Comparison of ENCODE assay signal across 8 cellular contexts in genomic region chr22:39297490-39298193, GRCh38. TPM values are rescaled to one million over a fixed set of nuclear protein-coding genes. Genes with fewer than 3 reads are reported as not detected.
DNase-seq lines count a peak whose midpoint lies in the region; ATAC-seq and TF ChIP-seq lines count a peak whose summit lies in the region.
"Had no signal": no experiment of that assay in that cellular context is flagged by ENCODE, and none has a peak within 500 bp of the region (broad histone marks: within the 10 kb centered on the region; RNA-seq: fewer than 3 reads in every experiment).

No MANE protein-coding gene starts in this region.

- H2BK15ac ChIP-seq in IMR-90 (ENCODE audit: low read depth, low read length) = no peak overlapping the region

- 51% methylated on average over 10 of the region's 17 CpGs; no CpG with 5 or more reads in 1 of the 2 experiments for WGBS in IMR-90 (ENCODE audit: extremely low coverage in 2 of 2, insufficient read length in 1 of 2), 2 experiments
- 38 to 54% (median 40%) methylated on average over 14 to 17 of the region's 17 CpGs for WGBS in stomach, 5 donors

- no peaks in the 10 kb centered on the region for H4K20me1 ChIP-seq in IMR-90 (ENCODE audit: insufficient read depth, low read length)

- dilution Hi-C loops in IMR-90 (cut with HindIII; ENCODE audit: low sequenced_read_pairs, unreplicated experiment) = no loop called here

- H3K27me3 ChIP-seq in IMR-90 (ENCODE audit: control insufficient read depth, insufficient read depth, low read length) (no peaks in the 10 kb centered on the region), stomach (no peaks in the 10 kb centered on the region)

- no peak overlapping the region for H4K91ac ChIP-seq in IMR-90 (ENCODE audit: insufficient read depth, low read depth, low read length)

- CTCF ChIA-PET in IMR-90 (lab: Yijun Ruan, JAX) = interaction anchor here (0.6 to 0.9 kb wide), 3 partner anchors 122 to 623 kb away, joined by 3 to 4 read pairs (median 3); no protein-coding TSS in a partner anchor

- TF ChIP-seq CTCF in IMR-90 (conservative IDR thresholded peaks at IDR 0.05; ENCODE audit: low read depth, low read length) (no peak), stomach (IDR thresholded peaks at IDR 0.05) (no peak)

- no peak overlapping the region for H3K9ac ChIP-seq in IMR-90 (ENCODE audit: low read depth, low read length)

- 0 out of 2 replicates have a peak, but pooled peaks cover 3% of the 10 kb centered on the region for H3K9me1 ChIP-seq in IMR-90 (ENCODE audit: insufficient read depth, low read length)

- no peak overlapping the region for H2BK20ac ChIP-seq in IMR-90 (ENCODE audit: low read depth, low read length)

- intact Hi-C loops in IMR-90 (cut with micrococcal nuclease) (no loop called here), stomach (cut with DNase I; ENCODE audit: low total_unique reads) (no loop called here)

- H3K4me2 ChIP-seq in IMR-90 (ENCODE audit: low read depth, low read length) = no peak overlapping the region

- no peak overlapping the region for H3K14ac ChIP-seq in IMR-90 (replicated peaks; ENCODE audit: low read depth, low read length)

- H3K36me3 ChIP-seq in IMR-90 (ENCODE audit: control insufficient read depth, insufficient read depth, low read length) = no peaks in the 10 kb centered on the region
- H3K36me3 ChIP-seq in stomach = no peaks in the 10 kb centered on the region

- no peaks in the 10 kb centered on the region for H3K79me1 ChIP-seq in IMR-90 (ENCODE audit: low read depth in 1 of 2, low read length in 2 of 2)

- H4K5ac ChIP-seq in IMR-90 (ENCODE audit: low read depth, low read length) = no peak overlapping the region

- no peak overlapping the region; the same call in 1 of the 2 replicates for H3K18ac ChIP-seq in IMR-90 (ENCODE audit: low read depth, low read length)

- H2AK9ac ChIP-seq in IMR-90 (replicated peaks; ENCODE audit: low read depth, low read length, poor library complexity) = no peak overlapping the region

- H3K23ac ChIP-seq in IMR-90 (ENCODE audit: low read depth, low read length) = no peak overlapping the region

- POLR2A ChIA-PET in IMR-90 (lab: Charles Lee; ENCODE audit: unreplicated experiment) = no interaction called here

- H3K27ac ChIP-seq in IMR-90 (ENCODE audit: insufficient read depth, low read length) (no peak overlapping the region), stomach (peak overlapping the region; percentile 28 to 59 (median 37))

- H3K9me3 ChIP-seq in IMR-90 (ENCODE audit: control insufficient read depth, insufficient read depth, low read length) = no peaks in the 10 kb centered on the region
- H3K9me3 ChIP-seq in stomach = no peaks in the 10 kb centered on the region

- TF ChIP-seq RAD21 in IMR-90 (IDR thresholded peaks at IDR 0.05; ENCODE audit: low read length) = no peak

- H3K4me1 ChIP-seq in IMR-90 (ENCODE audit: control insufficient read depth, insufficient read depth, low read length) (peaks cover 15% of the 10 kb centered on the region), stomach (peaks cover 34 to 63% (median 49%) of the 10 kb centered on the region in 4 donors)

- peak overlapping the region; percentile 45 for H2AFZ ChIP-seq in IMR-90 (replicated peaks; ENCODE audit: low read length, poor library complexity)

- no peak for TF ChIP-seq EP300 in stomach (IDR thresholded peaks at IDR 0.05)

- peak overlapping the region; percentile 41 for H3K4ac ChIP-seq in IMR-90 (ENCODE audit: low read depth, low read length)

- ATAC-seq in IMR-90 (ENCODE audit: low read depth) = peak; percentile 12; the same call in 1 of the 2 replicates
- no peak for ATAC-seq in HG03442 (IDR thresholded peaks at IDR 0.05; ENCODE audit: unreplicated experiment)
- no peak for ATAC-seq in GM21723 (IDR thresholded peaks at IDR 0.05; ENCODE audit: unreplicated experiment)
- no peak for ATAC-seq in GM18520 (IDR thresholded peaks at IDR 0.05; ENCODE audit: unreplicated experiment)

- H2AK5ac ChIP-seq in IMR-90 (ENCODE audit: low read depth, low read length) = peak overlapping the region; percentile 67; the same call in 1 of the 2 replicates

- TF ChIP-seq POLR2A in IMR-90 (IDR thresholded peaks at IDR 0.05; ENCODE audit: low read depth, low read length) (no peak), stomach (IDR thresholded peaks at IDR 0.05) (no peak)

- in situ Hi-C loops in IMR-90 (cut with MboI; ENCODE audit: low sequenced_read_pairs) = no loop called here

- H3K4me3 ChIP-seq in IMR-90 (ENCODE audit: insufficient read depth, low read depth, low read length) (no peak overlapping the region), stomach (no peak overlapping the region)

- H2BK5ac ChIP-seq in IMR-90 (ENCODE audit: low read depth, low read length, poor library complexity, severe bottlenecking) = no peak overlapping the region

- H3K56ac ChIP-seq in IMR-90 (ENCODE audit: extremely low read depth, insufficient read depth, low read length) = no peak overlapping the region

- BruUV-seq in IMR-90 (replicated peaks; lab: Mats Ljungman, UMichigan) = no TSS peak

- no peak for DNase-seq in IMR-90
- DNase-seq in SHP77 (lab: John Stamatoyannopoulos, UW) = peak; percentile 79 to 82
- DNase-seq in islet precursor cell = peak; percentile 79
- peak; percentile 46 for DNase-seq in stomach
- DNase-seq: retina had no signal

- peak overlapping the region in 1 of 2 experiments; percentile 69; a peak in 1 of 4 replicates for H4K8ac ChIP-seq in IMR-90 (ENCODE audit: low read depth in 2 of 2, low read length in 2 of 2)

- H2BK120ac ChIP-seq in IMR-90 (ENCODE audit: low read depth, low read length) = peak overlapping the region; percentile 51

TF ChIP-seq in IMR-90, 13 proteins besides CTCF, POLR2A, EP300 and RAD21:
- TF ChIP-seq FOS (IDR thresholded peaks at IDR 0.05; ENCODE audit: low read depth, low read length) (no peak), USF2 (IDR thresholded peaks at IDR 0.05; ENCODE audit: low read depth, low read length) (no peak), CEBPB (IDR thresholded peaks at IDR 0.05; ENCODE audit: low read depth, low read length) (no peak), ELK1 (IDR thresholded peaks at IDR 0.05; ENCODE audit: borderline replicate concordance, low read depth, low read length) (no peak), RFX5 (IDR thresholded peaks at IDR 0.05; ENCODE audit: low read depth, low read length) (no peak), MXI1 (IDR thresholded peaks at IDR 0.05; ENCODE audit: borderline replicate concordance, low read depth, low read length) (no peak)
TF ChIP-seq in IMR-90: peak in this region for 0.

RNA-seq across cellular contexts. Expression of gene RPL3, which starts 21.8 kb away (rescaled TPM):
- total RNA-seq in IMR-90 (2012; rRNA removed) (2,871 and 3,750 TPM in 2 replicates), stomach (1,000 to 10,000 TPM in 4 of 5 donors, 100 to 1,000 TPM in 1; 940 to 2,730 (median 1,959) TPM)
- polyA plus RNA-seq in IMR-90 (2012; rRNA removed) (3,097 and 3,312 TPM in 2 replicates), stomach (1,000 to 10,000 TPM; 2,938 to 5,267 (median 3,478) TPM)
- 2,912 and 3,812 TPM in 2 replicates for polyA plus RNA-seq in IMR-90 (2012; cell fraction: cytosol; rRNA removed)
- 2,181 and 2,704 TPM in 2 replicates for polyA plus RNA-seq in IMR-90 (2012; cell fraction: nucleus; rRNA removed; ENCODE audit: low replicate concordance)

RNA-seq across cellular contexts. Expression of gene SYNGR1, which starts 52.1 kb away (rescaled TPM):
- total RNA-seq in IMR-90 (2012; rRNA removed) (6.3 and 19.7 TPM in 2 replicates), stomach (1 to 10 TPM in 4 of 5 donors, under 1 TPM in 1; 0.45 to 9.3 (median 5.2) TPM)
- polyA plus RNA-seq in IMR-90 (2012; rRNA removed) (81.5 and 82.8 TPM in 2 replicates), stomach (10 to 100 TPM in 1 of 3 donors, 1 to 10 TPM in 2; 7.3 to 18.1 (median 7.8) TPM)
- 12.5 and 103 TPM in 2 replicates for polyA plus RNA-seq in IMR-90 (2012; cell fraction: cytosol; rRNA removed)
- 69.4 and 179 TPM in 2 replicates for polyA plus RNA-seq in IMR-90 (2012; cell fraction: nucleus; rRNA removed; ENCODE audit: low replicate concordance)

RNA-seq across cellular contexts. Expression of gene PDGFB, which starts 52.9 kb away (rescaled TPM):
- total RNA-seq in IMR-90 (2012; rRNA removed) (not detected in 2 replicates), stomach (10 to 100 TPM in 2 of 5 donors, 1 to 10 TPM in 3; 1.2 to 58.5 (median 9.5) TPM)
- polyA plus RNA-seq in IMR-90 (2012; rRNA removed) (0.07 and 0.09 TPM in 2 replicates), stomach (1 to 10 TPM; 3.6 to 4.1 (median 3.6) TPM)
- 0.09 and 0.10 TPM in 2 replicates for polyA plus RNA-seq in IMR-90 (2012; cell fraction: cytosol; rRNA removed)
- 0.06 and 0.09 TPM in 2 replicates for polyA plus RNA-seq in IMR-90 (2012; cell fraction: nucleus; rRNA removed; ENCODE audit: low replicate concordance)
